In genomic region chr11:101866619-101867491, GRCh38 we compare ENCODE assay signal across 1 cellular context.
TF ChIP-seq lines count a peak whose summit lies in the region.

No MANE protein-coding gene starts in this region.

TF ChIP-seq in A549, 52 proteins besides CTCF, POLR2A, EP300 and RAD21:
- peak; percentile 60; the same call in 1 of the 2 replicates for TF ChIP-seq MAX (IDR thresholded peaks at IDR 0.05)
- TF ChIP-seq KDM5A (IDR thresholded peaks at IDR 0.05) = no peak
- TF ChIP-seq CHD4 (IDR thresholded peaks at IDR 0.05; ENCODE audit: borderline replicate concordance) = no peak
- 0 out of 2 replicates have a peak, but pooled peaks have one; percentile 24 for TF ChIP-seq E2F6 (IDR thresholded peaks at IDR 0.05; ENCODE audit: borderline replicate concordance, low read depth)
- TF ChIP-seq RNF2 (IDR thresholded peaks at IDR 0.05; ENCODE audit: borderline replicate concordance, low read depth) = no peak
- TF ChIP-seq GATA3 (IDR thresholded peaks at IDR 0.05; ENCODE audit: borderline replicate concordance) = peak; percentile 92
- TF ChIP-seq FOXS1 (CRISPR knock-in tag; IDR thresholded peaks at IDR 0.05) = 0 out of 2 replicates have a peak, but pooled peaks have one; percentile 9
- 0 out of 2 replicates have a peak, but pooled peaks have one; percentile 59 for TF ChIP-seq HES2 (IDR thresholded peaks at IDR 0.05)
- TF ChIP-seq PBX3 (IDR thresholded peaks at IDR 0.05) = peak; percentile 67
- peak; percentile 78 to 81; a peak in 4 of 5 replicates for TF ChIP-seq JUN (IDR thresholded peaks at IDR 0.05)
- TF ChIP-seq HOXA7 (CRISPR knock-in tag; IDR thresholded peaks at IDR 0.05) = no peak
- no peak for TF ChIP-seq ZSCAN20 (CRISPR knock-in tag; IDR thresholded peaks at IDR 0.05)
- TF ChIP-seq CEBPB (IDR thresholded peaks at IDR 0.05) = peak; percentile 94 to 98
- TF ChIP-seq FOSL2 (IDR thresholded peaks at IDR 0.05) = peak; percentile 70
- peak; percentile 92 for TF ChIP-seq FOSL2 (CRISPR knock-in tag; IDR thresholded peaks at IDR 0.05)
- peak; percentile 93 for TF ChIP-seq JUNB (IDR thresholded peaks at IDR 0.05)
- no peak for TF ChIP-seq NFE2L2 (conservative IDR thresholded peaks at IDR 0.05; ENCODE audit: low read length)
- TF ChIP-seq HOXB5 (CRISPR knock-in tag; IDR thresholded peaks at IDR 0.05) = peak; percentile 84
- no peak for TF ChIP-seq SMC3 (IDR thresholded peaks at IDR 0.05)
- TF ChIP-seq MAFK (IDR thresholded peaks at IDR 0.05; ENCODE audit: partially characterized antibody) = peak; percentile 19
- TF ChIP-seq RARB (CRISPR knock-in tag; IDR thresholded peaks at IDR 0.05) = no peak
